9 cellular contexts compared by ENCODE assay signal in genomic region chr10:119516381-119517234, GRCh38. TPM values are rescaled to one million over a fixed set of nuclear protein-coding genes. Genes with fewer than 3 reads are reported as not detected.
DNase-seq lines count a peak whose midpoint lies in the region; ATAC-seq and TF ChIP-seq lines count a peak whose summit lies in the region.
"Had no signal": no experiment of that assay in that cellular context is flagged by ENCODE, and none has a peak within 500 bp of the region (broad histone marks: within the 10 kb centered on the region; RNA-seq: fewer than 3 reads in every experiment).

No MANE protein-coding gene starts in this region.

- WGBS in heart right ventricle, 2 donors: 50 to 68% methylated on average over 21 of the region's 21 CpGs

- intact Hi-C loops in heart right ventricle (cut with DNase I): no loop called here

- H3K4me1 ChIP-seq in heart right ventricle: peaks cover 0 to 38% (median 15%) of the 10 kb centered on the region in 9 donors

- H3K27ac ChIP-seq in KOPT-K1 (ENCODE audit: low read depth, low read length, poor library complexity, severe bottlenecking): peak overlapping the region; percentile 97
- H3K27ac ChIP-seq in heart right ventricle: peak overlapping the region in 4 of 10 donors; percentile 1 to 86 (median 18)

- no peaks in the 10 kb centered on the region for H3K9me3 ChIP-seq in KOPT-K1 (ENCODE audit: insufficient read depth, low read length, poor library complexity, severe bottlenecking)
- no peaks in the 10 kb centered on the region for H3K9me3 ChIP-seq in heart right ventricle

- peak overlapping the region in 2 of 10 donors; percentile 11 to 14 for H3K4me3 ChIP-seq in heart right ventricle

- peak; percentile 77 for ATAC-seq in GM21619 (IDR thresholded peaks at IDR 0.05; ENCODE audit: unreplicated experiment)
- peak in 7 of 8 donors; percentile 24 to 45 (median 38) for ATAC-seq in heart right ventricle
- ATAC-seq: HCT116 had no signal

- no peak for TF ChIP-seq CTCF in heart right ventricle (IDR thresholded peaks at IDR 0.05)

- peaks cover 0 to 6% (median 0%) of the 10 kb centered on the region in 7 donors for H3K27me3 ChIP-seq in heart right ventricle

- DNase-seq in GDM1 (lab: John Stamatoyannopoulos, UW) (peak; percentile 79), heart right ventricle (no peak), DMS 273 treated with DMSO at 0.1 percent for 48 hours (lab: John Stamatoyannopoulos, UW) (no peak), midbrain (lab: John Stamatoyannopoulos, UW) (no peak)
- DNase-seq in activated CD4-positive, alpha-beta T cell treated with anti-CD3 and anti-CD28 coated beads, Interleukin-2, amount 50 U/mL, for 48 hours: peak; percentile 75 to 82
- peak; percentile 35 for DNase-seq in stimulated activated CD8-positive, alpha-beta memory T cell treated with anti-CD3 and anti-CD28 coated beads, Interleukin-12 subunit alpha, Interleukin-12 subunit beta, amount 100 ng/mL, for 1 hour (ENCODE audit: low read depth)

- H3K36me3 ChIP-seq in KOPT-K1 (ENCODE audit: insufficient read depth, low read length): peaks cover 61% of the 10 kb centered on the region
- H3K36me3 ChIP-seq in heart right ventricle: peaks cover 0 to 49% (median 0%) of the 10 kb centered on the region in 9 donors

RNA-seq across cellular contexts. Expression of gene RGS10, which starts 25.9 kb away (rescaled TPM):
- total RNA-seq in heart right ventricle: 10 to 100 TPM in 1 of 10 donors, 1 to 10 TPM in 9; 1.9 to 16.5 (median 3.6) TPM
- polyA plus RNA-seq in heart right ventricle: 1 to 10 TPM; 8.4 to 9.0 TPM

Comparison
In these comparisons a context has a peak if more than half of its experiments do, and no peak if none do; other contexts are left out.
1. DNase-seq: peak in GDM1 (single experiment), activated CD4-positive, alpha-beta T cell treated with anti-CD3 and anti-CD28 coated beads, Interleukin-2, amount 50 U/mL, for 48 hours (2 of 2) and stimulated activated CD8-positive, alpha-beta memory T cell treated with anti-CD3 and anti-CD28 coated beads, Interleukin-12 subunit alpha, Interleukin-12 subunit beta, amount 100 ng/mL, for 1 hour (single experiment); none in heart right ventricle (0 of 2), DMS 273 treated with DMSO at 0.1 percent for 48 hours (single experiment) and midbrain (single experiment).